16 cellular contexts compared by ENCODE assay signal in the genomic region with DNA sequence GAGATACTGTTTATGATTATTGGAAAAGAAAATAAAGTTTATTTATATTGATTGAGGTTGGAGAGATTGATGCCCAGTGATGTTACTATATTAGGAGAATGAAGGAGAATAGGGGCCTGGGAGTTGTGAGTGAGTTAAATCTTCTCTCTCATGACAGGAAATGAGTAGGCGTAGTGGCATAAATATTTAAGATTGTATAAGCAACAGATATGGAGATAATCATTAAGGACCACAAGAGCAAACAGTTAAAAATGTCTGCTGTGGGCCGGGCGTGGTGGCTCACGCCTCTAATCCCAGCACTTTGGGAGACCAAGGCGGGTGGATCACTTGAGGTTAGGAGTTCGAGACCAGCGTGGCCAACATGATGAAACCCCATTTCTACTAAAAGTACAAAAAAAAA.
DNase-seq lines count a peak whose midpoint lies in the region; ATAC-seq and TF ChIP-seq lines count a peak whose summit lies in the region.
"Had no signal": no experiment of that assay in that cellular context is flagged by ENCODE, and none has a peak within 500 bp of the region (broad histone marks: within the 10 kb centered on the region; RNA-seq: fewer than 3 reads in every experiment).

No MANE protein-coding gene starts in this region.

- DNase-seq in ELR (ENCODE audit: low read depth): peak; percentile 74
- DNase-seq in M059J (ENCODE audit: low read depth): peak; percentile 3
- peak; percentile 54 for DNase-seq in choroid plexus epithelial cell (ENCODE audit: low read depth)
- DNase-seq in mesenchymal stem cell: peak; percentile 77
- DNase-seq in upper lobe of right lung: no peak
- DNase-seq in stimulated activated naive B cell treated with anti-CD40 and anti-IgM and Interleukin-4, amounts not matched to agents 10 μg/mL and 1 μg/mL and 100 μg/mL, for 72 hours: no peak
- no peak for DNase-seq in cortex of kidney (lab: John Stamatoyannopoulos, UW)
- DNase-seq: CD8-positive, alpha-beta T cell; DMS79; GF-D8; NCI-H2029; NCI-H2171; NCI-H446 treated with DMSO at 0.1 percent for 48 hours; NK-92 treated with Interleukin-12 subunit alpha and Interleukin-12 subunit beta, amount 100 ng/mL, for 24 hours; SHP77 had no signal

- ATAC-seq in upper lobe of right lung: no peak
- no peak for ATAC-seq in stimulated activated naive B cell treated with anti-CD40 and anti-IgM and Interleukin-4, amounts not matched to agents 10 μg/mL and 1 μg/mL and 100 μg/mL, for 72 hours (replicated peaks)
- ATAC-seq: CD8-positive, alpha-beta T cell; GM23338 had no signal

- intact Hi-C loops in upper lobe of right lung (cut with DNase I): no loop called here

- no peaks in the 10 kb centered on the region for H3K9me3 Mint-ChIP-seq in stimulated activated naive B cell treated with anti-CD40 and anti-IgM and Interleukin-4, amounts not matched to agents 10 μg/mL and 1 μg/mL and 100 μg/mL, for 72 hours
- H3K9me3 Mint-ChIP-seq: CD8-positive, alpha-beta T cell; GM23338 had no signal

- H3K27me3 Mint-ChIP-seq in stimulated activated naive B cell treated with anti-CD40 and anti-IgM and Interleukin-4, amounts not matched to agents 10 μg/mL and 1 μg/mL and 100 μg/mL, for 72 hours: no peaks in the 10 kb centered on the region

- H2AK5ac ChIP-seq in mesenchymal stem cell (ENCODE audit: low read length, severe bottlenecking): no peak overlapping the region

- H3K27me3 ChIP-seq in mesenchymal stem cell (ENCODE audit: control insufficient read depth in 1 of 2, insufficient read depth in 1 of 2, low read length in 2 of 2): no peaks in the 10 kb centered on the region
- H3K27me3 ChIP-seq in upper lobe of right lung: no peaks in the 10 kb centered on the region

- TF ChIP-seq CTCF in choroid plexus epithelial cell (conservative IDR thresholded peaks at IDR 0.05; ENCODE audit: low read depth, low read length) (no peak), upper lobe of right lung (IDR thresholded peaks at IDR 0.05) (no peak)

- H3K4me3 Mint-ChIP-seq in stimulated activated naive B cell treated with anti-CD40 and anti-IgM and Interleukin-4, amounts not matched to agents 10 μg/mL and 1 μg/mL and 100 μg/mL, for 72 hours: no peak overlapping the region
- H3K4me3 Mint-ChIP-seq: CD8-positive, alpha-beta T cell; GM23338 had no signal

- H3K4me1 ChIP-seq in mesenchymal stem cell (ENCODE audit: control insufficient read depth, insufficient read depth, low read depth, low read length) (no peaks in the 10 kb centered on the region), upper lobe of right lung (no peaks in the 10 kb centered on the region)

- H3K4ac ChIP-seq in mesenchymal stem cell (ENCODE audit: low read depth in 1 of 2, low read length in 2 of 2): no peak overlapping the region

- WGBS in mesenchymal stem cell: 34% methylated on average over 6 of the region's 7 CpGs

- peaks cover 6 to 33% of the 10 kb centered on the region in 2 donors for H3K36me3 Mint-ChIP-seq in stimulated activated naive B cell treated with anti-CD40 and anti-IgM and Interleukin-4, amounts not matched to agents 10 μg/mL and 1 μg/mL and 100 μg/mL, for 72 hours

- no peaks in the 10 kb centered on the region for H3K79me1 ChIP-seq in mesenchymal stem cell (replicated peaks; ENCODE audit: low read length, poor library complexity, severe bottlenecking)

- no peak overlapping the region for H2BK5ac ChIP-seq in mesenchymal stem cell (ENCODE audit: low read depth, low read length, poor library complexity, severe bottlenecking)

- H2BK15ac ChIP-seq in mesenchymal stem cell (ENCODE audit: low read depth, poor library complexity, severe bottlenecking): no peak overlapping the region

- H3K4me2 ChIP-seq in mesenchymal stem cell (ENCODE audit: low read length, poor library complexity, severe bottlenecking): no peak overlapping the region
- H3K4me2 ChIP-seq: GM23338 had no signal

- H2AFZ ChIP-seq in mesenchymal stem cell (ENCODE audit: low read depth, low read length): no peak overlapping the region
- H2AFZ ChIP-seq: GM23338 had no signal

- no peak overlapping the region for H3K14ac ChIP-seq in mesenchymal stem cell (ENCODE audit: low read length in 2 of 2)

- H3K27ac Mint-ChIP-seq in stimulated activated naive B cell treated with anti-CD40 and anti-IgM and Interleukin-4, amounts not matched to agents 10 μg/mL and 1 μg/mL and 100 μg/mL, for 72 hours: no peak overlapping the region
- H3K27ac Mint-ChIP-seq: CD8-positive, alpha-beta T cell; GM23338 had no signal

- H3K36me3 ChIP-seq in mesenchymal stem cell (ENCODE audit: control insufficient read depth in 1 of 2, insufficient read depth in 2 of 2, low read depth in 1 of 2, low read length in 2 of 2) (peaks cover 6 to 27% of the 10 kb centered on the region in 2 experiments), upper lobe of right lung (peaks cover 27% of the 10 kb centered on the region)

- H3K27ac ChIP-seq in mesenchymal stem cell (ENCODE audit: low read length, poor library complexity, severe bottlenecking) (no peak overlapping the region), upper lobe of right lung (no peak overlapping the region)

- H3K18ac ChIP-seq in mesenchymal stem cell (ENCODE audit: low read depth in 1 of 2, low read length in 2 of 2): no peak overlapping the region

- H3K4me1 Mint-ChIP-seq in stimulated activated naive B cell treated with anti-CD40 and anti-IgM and Interleukin-4, amounts not matched to agents 10 μg/mL and 1 μg/mL and 100 μg/mL, for 72 hours: no peaks in the 10 kb centered on the region
- H3K4me1 Mint-ChIP-seq: GM23338 had no signal

- H3K4me3 ChIP-seq in choroid plexus epithelial cell (ENCODE audit: low read depth, low read length) (no peak overlapping the region), mesenchymal stem cell (ENCODE audit: insufficient read depth in 1 of 2, low read depth in 1 of 2, low read length in 2 of 2) (no peak overlapping the region), upper lobe of right lung (no peak overlapping the region)
- H3K4me3 ChIP-seq: GM23338 had no signal

- H3K9me3 ChIP-seq in mesenchymal stem cell (ENCODE audit: control insufficient read depth, low read length): no peaks in the 10 kb centered on the region
- H3K9me3 ChIP-seq in upper lobe of right lung: no peaks in the 10 kb centered on the region

- no peak overlapping the region for H2BK12ac ChIP-seq in mesenchymal stem cell (ENCODE audit: low read length in 2 of 2)

- no peak overlapping the region for H4K8ac ChIP-seq in mesenchymal stem cell (ENCODE audit: low read length)

- H3K9ac ChIP-seq in mesenchymal stem cell (ENCODE audit: low read length): no peak overlapping the region

- H3K23ac ChIP-seq in mesenchymal stem cell (ENCODE audit: low read length in 2 of 2): no peak overlapping the region

- no peak overlapping the region for H2BK120ac ChIP-seq in mesenchymal stem cell (ENCODE audit: low read depth, low read length)

- no peak overlapping the region for H4K91ac ChIP-seq in mesenchymal stem cell (ENCODE audit: low read length)

Comparison
In these comparisons a context has a peak if more than half of its experiments do, and no peak if none do; other contexts are left out.
1. DNase-seq: peak in ELR (single experiment), M059J (single experiment), choroid plexus epithelial cell (single experiment) and mesenchymal stem cell (single experiment); none in upper lobe of right lung (single experiment), stimulated activated naive B cell treated with anti-CD40 and anti-IgM and Interleukin-4, amounts not matched to agents 10 μg/mL and 1 μg/mL and 100 μg/mL, for 72 hours (single experiment) and cortex of kidney (single experiment).